Comparison of ENCODE assay signal across 20 cellular contexts in genomic region chr3:42710323-42711021, GRCh38. TPM values are rescaled to one million over a fixed set of nuclear protein-coding genes. Genes with fewer than 3 reads are reported as not detected.
DNase-seq lines count a peak whose midpoint lies in the region; ATAC-seq, FAIRE-seq and TF ChIP-seq lines count a peak whose summit lies in the region.
"Had no signal": no experiment of that assay in that cellular context is flagged by ENCODE, and none has a peak within 500 bp of the region (broad histone marks: within the 10 kb centered on the region; RNA-seq: fewer than 3 reads in every experiment).

No MANE protein-coding gene starts in this region.

- no peaks in the 10 kb centered on the region for H3K9me3 Mint-ChIP-seq in activated naive CD4-positive, alpha-beta T cell treated with anti-CD3 and anti-CD28 coated beads, Interleukin-2, amount 10 ng/mL, durations not matched to agents 7 days and 5 days
- H3K9me3 Mint-ChIP-seq in natural killer cell treated with Interleukin-12 subunit alpha and Interleukin-12 subunit beta and Interleukin-15 and Interleukin-18, amount 100 ng/mL, for 72 hours, result no peaks in the 10 kb centered on the region
- H3K9me3 Mint-ChIP-seq: CD4-positive, alpha-beta T cell had no signal

- DNase-seq in activated naive CD4-positive, alpha-beta T cell treated with anti-CD3 and anti-CD28 coated beads, Interleukin-2, amount 10 ng/mL, durations not matched to agents 7 days and 5 days, result peak; percentile 11
- DNase-seq in activated naive CD4-positive, alpha-beta T cell (lab: John Stamatoyannopoulos, UW), result no peak
- DNase-seq in K562 (ENCODE audit: extremely low read depth in 1 of 4, low spot score in 3 of 4), result no peak
- peak; percentile 25 for DNase-seq in natural killer cell treated with Interleukin-12 subunit alpha and Interleukin-12 subunit beta and Interleukin-15 and Interleukin-18, amount 100 ng/mL, for 72 hours (ENCODE audit: low spot score)
- peak; percentile 29 for DNase-seq in upper lobe of right lung
- no peak for DNase-seq in kidney
- DNase-seq: BE2C, KBM-7, NCI-H1105 treated with DMSO at 0.1 percent for 48 hours, NCI-H1694, NCI-H2107, NCI-H510A treated with DMSO at 0.1 percent for 48 hours, NCI-H774 had no signal

- 1% methylated on average over 7 of the region's 7 CpGs for WGBS in K562 (ENCODE audit: insufficient coverage, low coverage, missing lambda C conversion rate)

- CTCF ChIA-PET in activated naive CD4-positive, alpha-beta T cell treated with anti-CD3 and anti-CD28 coated beads, Interleukin-2, amount 10 ng/mL, durations not matched to agents 7 days and 5 days (lab: Charles Lee), result interaction anchor here (0.6 to 1.3 kb wide), 3 partner anchors 9 to 252 kb away, joined by 3 to 4 read pairs (median 3); no protein-coding TSS in a partner anchor
- CTCF ChIA-PET in K562 (lab: Yijun Ruan, JAX; ENCODE audit: low intra/inter-chr PET ratio), result no interaction called here

- peaks cover 8% of the 10 kb centered on the region; the same call in 1 of the 2 replicates for H4K20me1 ChIP-seq in K562 (replicated peaks; ENCODE audit: control insufficient read depth, insufficient read depth, low read length)

- H3K4me1 ChIP-seq in K562 (replicated peaks in 1 of 2; ENCODE audit: control insufficient read depth in 2 of 2, insufficient read depth in 2 of 2, low read length in 2 of 2) (no peaks in the 10 kb centered on the region), upper lobe of right lung (no peaks in the 10 kb centered on the region), kidney (ENCODE audit: control insufficient read depth in 1 of 2, insufficient read depth in 1 of 2, low read depth in 1 of 2, low read length in 2 of 2) (no peaks in the 10 kb centered on the region)
- H3K4me1 ChIP-seq: BE2C, Caco-2 had no signal

- no peaks in the 10 kb centered on the region for H3K36me3 ChIP-seq in K562 (ENCODE audit: control insufficient read depth, insufficient read depth, low read length)
- no peaks in the 10 kb centered on the region for H3K36me3 ChIP-seq in upper lobe of right lung
- H3K36me3 ChIP-seq in kidney (ENCODE audit: control insufficient read depth in 1 of 2, insufficient read depth in 2 of 2, low read length in 2 of 2), result no peaks in the 10 kb centered on the region
- H3K36me3 ChIP-seq: BE2C had no signal

- no peaks in the 10 kb centered on the region for H3K79me2 ChIP-seq in K562 (ENCODE audit: control insufficient read depth, insufficient read depth, low read length)

- H3K27me3 ChIP-seq in K562 (ENCODE audit: control insufficient read depth in 2 of 2, insufficient read depth in 2 of 2, low read length in 2 of 2), result peaks cover 37 to 70% of the 10 kb centered on the region in 2 experiments
- H3K27me3 ChIP-seq in upper lobe of right lung, result no peaks in the 10 kb centered on the region
- H3K27me3 ChIP-seq: BE2C had no signal

- TF ChIP-seq EP300 in K562 (IDR thresholded peaks at IDR 0.05; ENCODE audit: low read length), result no peak

- H3K27ac Mint-ChIP-seq in activated naive CD4-positive, alpha-beta T cell treated with anti-CD3 and anti-CD28 coated beads, Interleukin-2, amount 10 ng/mL, durations not matched to agents 7 days and 5 days, result no peak overlapping the region
- no peak overlapping the region for H3K27ac Mint-ChIP-seq in natural killer cell treated with Interleukin-12 subunit alpha and Interleukin-12 subunit beta and Interleukin-15 and Interleukin-18, amount 100 ng/mL, for 72 hours
- H3K27ac Mint-ChIP-seq: CD4-positive, alpha-beta T cell had no signal

- TF ChIP-seq RAD21 in K562 (CRISPR knock-in tag; conservative IDR thresholded peaks at IDR 0.05 in 1 of 2, IDR thresholded peaks at IDR 0.05 in 1 of 2), result no peak

- no peak overlapping the region for H3K4me2 ChIP-seq in K562 (ENCODE audit: insufficient read depth, low read length)

- H3K27ac ChIP-seq in K562 (ENCODE audit: extremely low read depth, low read depth, low read length) (no peak overlapping the region), upper lobe of right lung (no peak overlapping the region), kidney (ENCODE audit: low read depth in 2 of 2, low read length in 2 of 2) (no peak overlapping the region)

- in situ Hi-C loops in K562 (cut with MboI), result no loop called here

- H2AFZ ChIP-seq in K562 (ENCODE audit: low read depth, low read length), result no peak overlapping the region

- POLR2A ChIA-PET in K562 (lab: Yijun Ruan, JAX), result interaction anchor here (0.8 to 1.4 kb wide), 2 partner anchors 9 to 32 kb away, joined by 3 to 4 read pairs; no protein-coding TSS in a partner anchor

- H3K36me3 Mint-ChIP-seq in activated naive CD4-positive, alpha-beta T cell treated with anti-CD3 and anti-CD28 coated beads, Interleukin-2, amount 10 ng/mL, durations not matched to agents 7 days and 5 days, result no peaks in the 10 kb centered on the region
- no peaks in the 10 kb centered on the region for H3K36me3 Mint-ChIP-seq in natural killer cell treated with Interleukin-12 subunit alpha and Interleukin-12 subunit beta and Interleukin-15 and Interleukin-18, amount 100 ng/mL, for 72 hours

- no peak overlapping the region for H3K9ac ChIP-seq in K562 (ENCODE audit: insufficient read depth in 1 of 2, low read depth in 2 of 2, low read length in 2 of 2)
- H3K9ac ChIP-seq in kidney (ENCODE audit: low read length in 2 of 2), result no peak overlapping the region

- no peaks in the 10 kb centered on the region for H3K4me1 Mint-ChIP-seq in activated naive CD4-positive, alpha-beta T cell treated with anti-CD3 and anti-CD28 coated beads, Interleukin-2, amount 10 ng/mL, durations not matched to agents 7 days and 5 days
- H3K4me1 Mint-ChIP-seq in natural killer cell treated with Interleukin-12 subunit alpha and Interleukin-12 subunit beta and Interleukin-15 and Interleukin-18, amount 100 ng/mL, for 72 hours (ENCODE audit: low read depth in 2 of 2), result no peaks in the 10 kb centered on the region

- no TSS peak for BruUV-seq in K562 (replicated peaks; lab: Mats Ljungman, UMichigan)

- peaks cover 21% of the 10 kb centered on the region for H3K27me3 Mint-ChIP-seq in activated naive CD4-positive, alpha-beta T cell treated with anti-CD3 and anti-CD28 coated beads, Interleukin-2, amount 10 ng/mL, durations not matched to agents 7 days and 5 days
- H3K27me3 Mint-ChIP-seq in natural killer cell treated with Interleukin-12 subunit alpha and Interleukin-12 subunit beta and Interleukin-15 and Interleukin-18, amount 100 ng/mL, for 72 hours, result peaks cover 0 to 3% of the 10 kb centered on the region in 2 donors

- H3K9me3 ChIP-seq in K562 (replicated peaks; ENCODE audit: control insufficient read depth, insufficient read depth, low read depth, low read length) (no peaks in the 10 kb centered on the region), upper lobe of right lung (no peaks in the 10 kb centered on the region), kidney (ENCODE audit: control insufficient read depth in 1 of 2, low read length in 2 of 2) (no peaks in the 10 kb centered on the region)
- H3K9me3 ChIP-seq: BE2C, Caco-2 had no signal

- FAIRE-seq in K562 (lab: Jason Lieb, UNC), result no peak
- no peak for FAIRE-seq in kidney (lab: Jason Lieb, UNC)
- FAIRE-seq: A204.1, G401.6, H54 had no signal

- no peaks in the 10 kb centered on the region for H3K9me1 ChIP-seq in K562 (ENCODE audit: control insufficient read depth, insufficient read depth, low read length)

- no peak for TF ChIP-seq POLR2A in K562 (conservative IDR thresholded peaks at IDR 0.05)

- ATAC-seq in K562 (0 out of 3 replicates have a peak, but pooled peaks have one; percentile 22), upper lobe of right lung (no peak), HG02885 (IDR thresholded peaks at IDR 0.05; ENCODE audit: poor library complexity, unreplicated experiment) (no peak)
- ATAC-seq in natural killer cell treated with Interleukin-12 subunit alpha and Interleukin-12 subunit beta and Interleukin-15 and Interleukin-18, amount 100 ng/mL, for 72 hours, result no peak

- no peak for TF ChIP-seq CTCF in K562 (IDR thresholded peaks at IDR 0.05 in 2 of 3, conservative IDR thresholded peaks at IDR 0.05 in 1 of 3; ENCODE audit: insufficient read depth in 2 of 3, low read depth in 1 of 3, low read length in 3 of 3)
- no peak for TF ChIP-seq CTCF in upper lobe of right lung (IDR thresholded peaks at IDR 0.05)
- no peak for TF ChIP-seq CTCF in kidney (IDR thresholded peaks at IDR 0.05; ENCODE audit: borderline replicate concordance, extremely low read depth, insufficient read depth)

- intact Hi-C loops in K562 (cut with micrococcal nuclease) (no loop called here), upper lobe of right lung (cut with DNase I) (no loop called here), kidney (cut with DNase I) (no loop called here)

- no peak overlapping the region for H3K4me3 Mint-ChIP-seq in activated naive CD4-positive, alpha-beta T cell treated with anti-CD3 and anti-CD28 coated beads, Interleukin-2, amount 10 ng/mL, durations not matched to agents 7 days and 5 days
- H3K4me3 Mint-ChIP-seq in natural killer cell treated with Interleukin-12 subunit alpha and Interleukin-12 subunit beta and Interleukin-15 and Interleukin-18, amount 100 ng/mL, for 72 hours, result no peak overlapping the region
- H3K4me3 Mint-ChIP-seq: CD4-positive, alpha-beta T cell had no signal

- H3K4me3 ChIP-seq in K562, result no peak overlapping the region
- no peak overlapping the region for H3K4me3 ChIP-seq in upper lobe of right lung
- H3K4me3 ChIP-seq in kidney (ENCODE audit: low read length in 2 of 2), result no peak overlapping the region

RNA-seq across cellular contexts. Expression of gene HHATL, which starts 7.9 kb away (rescaled TPM):
- total RNA-seq in K562 (2011; cell fraction: chromatin; rRNA removed; ENCODE audit: low replicate concordance), result not detected in 2 replicates
- total RNA-seq in K562 (2011; cell fraction: nucleolus; rRNA removed), result not detected in 2 replicates
- total RNA-seq in K562 (2011; cell fraction: nucleoplasm; rRNA removed), result not detected in 2 replicates
- not detected in 2 replicates for total RNA-seq in K562 (2014; rRNA removed)
- not detected in 2 replicates for total RNA-seq in K562 (2014; rRNA removed; fragmentation: Illumina TruSeq; extraction: Trizol)
- not detected in 2 replicates for total RNA-seq in K562 (2015; rRNA removed; fragmentation: Illumina TruSeq; extraction: Trizol)
- not detected in 2 replicates for total RNA-seq in K562 (2021)
- not detected in 2 replicates for polyA plus RNA-seq in K562 (2011; rRNA removed)
- not detected in 2 replicates for polyA plus RNA-seq in K562 (2011; cell fraction: cytosol; rRNA removed)
- polyA plus RNA-seq in K562 (2011; cell fraction: nucleus; rRNA removed), result not detected in 2 replicates
- not detected in 2 replicates for polyA plus RNA-seq in K562 (2012)
- not detected in 2 replicates for polyA plus RNA-seq in K562 (2014; fragmentation: Illumina TruSeq; extraction: Trizol)
- not detected for polyA plus RNA-seq in K562 (2014; fragmentation: Nextera tagmentation; extraction: Ambion mirVana)
- polyA plus RNA-seq in K562 (2014; rRNA removed), result not detected in 2 replicates
- polyA minus RNA-seq in K562 (2011; rRNA and poly(A)+ RNA removed), result not detected in 2 replicates
- polyA minus RNA-seq in K562 (2011; cell fraction: cytosol; rRNA and poly(A)+ RNA removed), result not detected in 2 replicates
- polyA minus RNA-seq in K562 (2011; cell fraction: nucleus; rRNA and poly(A)+ RNA removed), result not detected in 2 replicates
- not detected for total RNA-seq in natural killer cell treated with Interleukin-12 subunit alpha and Interleukin-12 subunit beta and Interleukin-15 and Interleukin-18, amount 100 ng/mL, for 72 hours
- total RNA-seq in upper lobe of right lung, result not detected
- not detected for total RNA-seq in kidney
- polyA plus RNA-seq in kidney (ENCODE audit: insufficient read depth, low read depth, low replicate concordance), result not detected
- total RNA-seq: Caco-2; CD4-positive, alpha-beta T cell; OCI-LY7 had no signal

RNA-seq across cellular contexts. Expression of gene KLHL40, which starts 25.1 kb away (rescaled TPM):
- not detected in 2 replicates for total RNA-seq in K562 (2011; cell fraction: chromatin; rRNA removed; ENCODE audit: low replicate concordance)
- total RNA-seq in K562 (2011; cell fraction: nucleolus; rRNA removed), result not detected in 2 replicates
- not detected in 2 replicates for total RNA-seq in K562 (2011; cell fraction: nucleoplasm; rRNA removed)
- not detected in 2 replicates for total RNA-seq in K562 (2014; rRNA removed)
- not detected in 2 replicates for total RNA-seq in K562 (2014; rRNA removed; fragmentation: Illumina TruSeq; extraction: Trizol)
- total RNA-seq in K562 (2015; rRNA removed; fragmentation: Illumina TruSeq; extraction: Trizol), result not detected in 2 replicates
- not detected in 2 replicates for total RNA-seq in K562 (2021)
- not detected in 2 replicates for polyA plus RNA-seq in K562 (2011; rRNA removed)
- polyA plus RNA-seq in K562 (2011; cell fraction: cytosol; rRNA removed), result not detected in 2 replicates
- polyA plus RNA-seq in K562 (2011; cell fraction: nucleus; rRNA removed), result not detected in 2 replicates
- not detected in 2 replicates for polyA plus RNA-seq in K562 (2012)
- not detected in 2 replicates for polyA plus RNA-seq in K562 (2014; fragmentation: Illumina TruSeq; extraction: Trizol)
- polyA plus RNA-seq in K562 (2014; fragmentation: Nextera tagmentation; extraction: Ambion mirVana), result not detected
- not detected in 2 replicates for polyA plus RNA-seq in K562 (2014; rRNA removed)
- not detected in 2 replicates for polyA minus RNA-seq in K562 (2011; rRNA and poly(A)+ RNA removed)
- polyA minus RNA-seq in K562 (2011; cell fraction: cytosol; rRNA and poly(A)+ RNA removed), result not detected in 2 replicates
- not detected in 2 replicates for polyA minus RNA-seq in K562 (2011; cell fraction: nucleus; rRNA and poly(A)+ RNA removed)
- total RNA-seq in natural killer cell treated with Interleukin-12 subunit alpha and Interleukin-12 subunit beta and Interleukin-15 and Interleukin-18, amount 100 ng/mL, for 72 hours, result not detected
- total RNA-seq in upper lobe of right lung, result not detected
- not detected for total RNA-seq in kidney
- polyA plus RNA-seq in kidney (ENCODE audit: insufficient read depth, low read depth, low replicate concordance), result not detected
- total RNA-seq: Caco-2; CD4-positive, alpha-beta T cell; OCI-LY7 had no signal

RNA-seq across cellular contexts. Expression of gene ZBTB47, which starts 57.0 kb away (rescaled TPM):
- 2.9 and 11.3 TPM in 2 replicates for total RNA-seq in K562 (2011; cell fraction: chromatin; rRNA removed; ENCODE audit: low replicate concordance)
- 7.5 and 7.8 TPM in 2 replicates for total RNA-seq in K562 (2011; cell fraction: nucleolus; rRNA removed)
- 5.3 and 5.7 TPM in 2 replicates for total RNA-seq in K562 (2011; cell fraction: nucleoplasm; rRNA removed)
- total RNA-seq in K562 (2014; rRNA removed) (3.4 and 5.0 TPM in 2 replicates), K562 (2014; rRNA removed; fragmentation: Illumina TruSeq; extraction: Trizol) (0.45 and 0.58 TPM in 2 replicates), K562 (2015; rRNA removed; fragmentation: Illumina TruSeq; extraction: Trizol) (1.8 and 1.9 TPM in 2 replicates), K562 (2021) (2.9 and 4.6 TPM in 2 replicates), upper lobe of right lung (28.1 TPM), kidney (26.6 TPM)
- polyA plus RNA-seq in K562 (2011; rRNA removed) (1.7 and 2.2 TPM in 2 replicates), K562 (2014; fragmentation: Illumina TruSeq; extraction: Trizol) (1.6 and 2.3 TPM in 2 replicates), K562 (2014; fragmentation: Nextera tagmentation; extraction: Ambion mirVana) (under 1 TPM in 1 of 2 experiments, not detected in 1; 0.11 TPM), K562 (2014; rRNA removed) (2.7 and 2.9 TPM in 2 replicates), kidney (ENCODE audit: insufficient read depth, low read depth, low replicate concordance) (7.8 TPM)
- polyA plus RNA-seq in K562 (2011; cell fraction: cytosol; rRNA removed), result 1.8 and 3.3 TPM in 2 replicates
- polyA plus RNA-seq in K562 (2011; cell fraction: nucleus; rRNA removed), result 4.4 and 8.8 TPM in 2 replicates
- 1.8 and 2.8 TPM in 2 replicates for polyA plus RNA-seq in K562 (2012)
- polyA minus RNA-seq in K562 (2011; rRNA and poly(A)+ RNA removed), result 1.8 and 2.8 TPM in 2 replicates
- 2.0 and 2.1 TPM in 2 replicates for polyA minus RNA-seq in K562 (2011; cell fraction: cytosol; rRNA and poly(A)+ RNA removed)
- 5.9 and 7.1 TPM in 2 replicates for polyA minus RNA-seq in K562 (2011; cell fraction: nucleus; rRNA and poly(A)+ RNA removed)
- total RNA-seq in natural killer cell treated with Interleukin-12 subunit alpha and Interleukin-12 subunit beta and Interleukin-15 and Interleukin-18, amount 100 ng/mL, for 72 hours, result 1 to 10 TPM; 1.9 to 2.7 TPM

Comparison
In these comparisons a context has a peak if more than half of its experiments do, and no peak if none do; other contexts are left out.
1. DNase-seq: peak in activated naive CD4-positive, alpha-beta T cell treated with anti-CD3 and anti-CD28 coated beads, Interleukin-2, amount 10 ng/mL, durations not matched to agents 7 days and 5 days (single experiment), natural killer cell treated with Interleukin-12 subunit alpha and Interleukin-12 subunit beta and Interleukin-15 and Interleukin-18, amount 100 ng/mL, for 72 hours (single experiment) and upper lobe of right lung (single experiment); none in activated naive CD4-positive, alpha-beta T cell (0 of 4), K562 (0 of 4) and kidney (single experiment).